Comparison of ENCODE assay signal across 9 cellular contexts in the genomic region with DNA sequence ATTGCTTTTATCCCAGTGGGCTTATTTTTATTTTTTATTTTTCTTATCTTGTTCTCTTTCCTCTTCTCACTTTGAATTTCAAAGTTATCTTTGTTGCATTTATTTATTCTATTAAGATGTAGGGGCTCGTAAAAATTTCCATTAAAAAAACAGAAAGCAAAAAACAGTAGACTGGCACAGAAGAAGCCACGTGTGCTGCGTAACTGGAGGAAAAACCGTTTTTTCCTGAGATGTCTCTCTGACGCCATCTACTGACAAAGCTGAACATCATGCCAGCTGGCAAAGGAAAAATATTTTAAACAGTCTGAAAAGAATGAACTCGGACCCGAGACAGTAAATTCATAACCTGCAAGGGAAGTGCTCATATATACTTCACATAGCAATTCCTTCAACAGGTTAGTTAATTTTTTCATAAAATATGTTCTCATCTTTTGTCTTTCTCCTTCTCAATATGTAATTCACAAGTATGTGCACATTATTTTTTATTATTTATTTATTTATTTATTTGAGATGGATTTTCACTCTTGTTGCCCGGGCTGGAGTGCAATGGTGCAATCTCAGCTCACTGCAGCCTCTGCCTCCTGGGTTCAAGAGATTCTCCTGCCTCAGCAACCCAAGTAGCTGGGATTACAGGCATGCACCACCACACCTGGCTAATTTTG. TPM values are rescaled to one million over a fixed set of nuclear protein-coding genes. Genes with fewer than 3 reads are reported as not detected.
A peak's percentile ranks its signal among the peaks of the same experiment; 100 is the strongest.
DNase-seq lines count a peak whose midpoint lies in the region; ATAC-seq lines count a peak whose summit lies in the region.
"Had no signal": no experiment of that assay in that cellular context is flagged by ENCODE, and none has a peak within 500 bp of the region (broad histone marks: within the 10 kb centered on the region; RNA-seq: fewer than 3 reads in every experiment).

No MANE protein-coding gene starts in this region.

- H3K56ac ChIP-seq in mesendoderm (ENCODE audit: low read length): no peak overlapping the region

- no peak overlapping the region for H2BK120ac ChIP-seq in mesendoderm (ENCODE audit: low read depth, low read length)

- DNase-seq in CD4-positive, CD25-positive, alpha-beta regulatory T cell: peak; percentile 4 to 75 (median 61)
- DNase-seq in NCI-H2081 treated with DMSO at 0.1 percent for 48 hours (lab: John Stamatoyannopoulos, UW) (peak; percentile 57), T-helper 2 cell (peak in 3 of 5 experiments; percentile 5 to 75 (median 31)), mesendoderm (peak; percentile 57), T1000 (lab: John Stamatoyannopoulos, UW) (no peak)
- DNase-seq in effector memory CD8-positive, alpha-beta T cell: peak; percentile 8 to 19 (median 16)

- no peaks in the 10 kb centered on the region for H3K79me1 ChIP-seq in mesendoderm (ENCODE audit: low read length)

- no peaks in the 10 kb centered on the region for H3K36me3 ChIP-seq in CD4-positive, CD25-positive, alpha-beta regulatory T cell (ENCODE audit: control insufficient read depth, insufficient read depth, low read length)
- H3K36me3 ChIP-seq in mesendoderm (ENCODE audit: control insufficient read depth, insufficient read depth, low read length): no peaks in the 10 kb centered on the region

- H3K4ac ChIP-seq in mesendoderm (ENCODE audit: low read depth, low read length): no peak overlapping the region

- no peak overlapping the region for H4K8ac ChIP-seq in mesendoderm (ENCODE audit: low read depth, low read length)

- H3K23ac ChIP-seq in mesendoderm (ENCODE audit: low read length): no peak overlapping the region

- H3K27me3 ChIP-seq in CD4-positive, CD25-positive, alpha-beta regulatory T cell (ENCODE audit: control insufficient read depth, insufficient read depth, low read length): peaks cover 8% of the 10 kb centered on the region
- no peaks in the 10 kb centered on the region for H3K27me3 ChIP-seq in mesendoderm (ENCODE audit: insufficient read depth, low read length, poor library complexity)

- H3K9me3 Mint-ChIP-seq in CD4-positive, CD25-positive, alpha-beta regulatory T cell: no peaks in the 10 kb centered on the region
- no peaks in the 10 kb centered on the region for H3K9me3 Mint-ChIP-seq in effector memory CD8-positive, alpha-beta T cell

- H4K5ac ChIP-seq in mesendoderm (ENCODE audit: low read length): no peak overlapping the region

- H3K4me3 ChIP-seq in CD4-positive, CD25-positive, alpha-beta regulatory T cell (ENCODE audit: low read depth, low read length): peak overlapping the region; percentile 51
- no peak overlapping the region for H3K4me3 ChIP-seq in mesendoderm (ENCODE audit: low read length)

- peak in 1 of 2 donors; percentile 53 for ATAC-seq in CD4-positive, CD25-positive, alpha-beta regulatory T cell (ENCODE audit: low read depth in 2 of 2)
- peak; percentile 60 for ATAC-seq in GM18861 (IDR thresholded peaks at IDR 0.05; ENCODE audit: unreplicated experiment)
- peak; percentile 74 for ATAC-seq in HG03045 (IDR thresholded peaks at IDR 0.05; ENCODE audit: unreplicated experiment)
- peak; percentile 70 for ATAC-seq in effector memory CD8-positive, alpha-beta T cell (replicated peaks)

- H3K36me3 Mint-ChIP-seq in CD4-positive, CD25-positive, alpha-beta regulatory T cell: no peaks in the 10 kb centered on the region
- H3K36me3 Mint-ChIP-seq in effector memory CD8-positive, alpha-beta T cell (ENCODE audit: insufficient read depth): no peaks in the 10 kb centered on the region

- H3K9me3 ChIP-seq in CD4-positive, CD25-positive, alpha-beta regulatory T cell (ENCODE audit: control insufficient read depth in 2 of 2, low read length in 2 of 2): peaks cover 0 to 8% of the 10 kb centered on the region in 2 experiments

- H3K79me2 ChIP-seq in mesendoderm (ENCODE audit: control insufficient read depth, insufficient read depth, low read length): no peaks in the 10 kb centered on the region

- no CpG with 5 or more reads among the region's 8 CpGs for WGBS in mesendoderm (ENCODE audit: extremely low coverage, insufficient coverage, low lambda C conversion rate)

- H3K4me1 ChIP-seq in CD4-positive, CD25-positive, alpha-beta regulatory T cell (ENCODE audit: control insufficient read depth, insufficient read depth, low read length, poor library complexity, severe bottlenecking): no peaks in the 10 kb centered on the region
- H3K4me1 ChIP-seq in mesendoderm (ENCODE audit: control insufficient read depth, low read depth, low read length): no peaks in the 10 kb centered on the region

- H3K4me3 Mint-ChIP-seq in CD4-positive, CD25-positive, alpha-beta regulatory T cell: peak overlapping the region in 3 of 4 donors; percentile 67 to 77 (median 70)
- H3K4me3 Mint-ChIP-seq in effector memory CD8-positive, alpha-beta T cell: peak overlapping the region; percentile 53 to 56

- H2AK5ac ChIP-seq in mesendoderm (ENCODE audit: low read length): no peak overlapping the region

- no peak overlapping the region for H2BK15ac ChIP-seq in mesendoderm (replicated peaks; ENCODE audit: low read depth)

- H3K9ac ChIP-seq in mesendoderm (ENCODE audit: low read length): no peak overlapping the region

- no peak overlapping the region for H2BK5ac ChIP-seq in mesendoderm (ENCODE audit: low read length)

- peaks cover 3 to 5% (median 4%) of the 10 kb centered on the region in 4 donors for H3K4me1 Mint-ChIP-seq in CD4-positive, CD25-positive, alpha-beta regulatory T cell
- H3K4me1 Mint-ChIP-seq in effector memory CD8-positive, alpha-beta T cell (ENCODE audit: low read depth in 2 of 2): peaks cover 2 to 4% of the 10 kb centered on the region in 2 donors

- peaks cover 35% of the 10 kb centered on the region for H3K27me3 Mint-ChIP-seq in CD4-positive, CD25-positive, alpha-beta regulatory T cell
- no peaks in the 10 kb centered on the region for H3K27me3 Mint-ChIP-seq in effector memory CD8-positive, alpha-beta T cell

- H3K27ac ChIP-seq in CD4-positive, CD25-positive, alpha-beta regulatory T cell (ENCODE audit: insufficient read depth, low read length, poor library complexity, severe bottlenecking): no peak overlapping the region
- H3K27ac ChIP-seq in mesendoderm (ENCODE audit: low read depth, low read length): no peak overlapping the region

- H3K27ac Mint-ChIP-seq in CD4-positive, CD25-positive, alpha-beta regulatory T cell: no peak overlapping the region
- H3K27ac Mint-ChIP-seq in effector memory CD8-positive, alpha-beta T cell: peak overlapping the region in 1 of 2 donors; percentile 41

- H3K18ac ChIP-seq in mesendoderm (ENCODE audit: low read length): no peak overlapping the region

- H3K4me2 ChIP-seq in mesendoderm (ENCODE audit: low read length): no peak overlapping the region

RNA-seq across cellular contexts. Expression of a gene that starts 10.5 kb away (rescaled TPM):
- total RNA-seq in CD4-positive, CD25-positive, alpha-beta regulatory T cell: 23.3 TPM
- 10 to 100 TPM; 52.8 to 65.8 (median 58.4) TPM for polyA plus RNA-seq in CD4-positive, CD25-positive, alpha-beta regulatory T cell
- 6.1 TPM for polyA plus RNA-seq in mesendoderm (2013, experiment 1 of 2)
- 6.3 TPM for polyA plus RNA-seq in mesendoderm (2013, experiment 2 of 2)

RNA-seq across cellular contexts. Expression of a gene that starts 59.1 kb away (rescaled TPM):
- total RNA-seq in CD4-positive, CD25-positive, alpha-beta regulatory T cell: not detected
- not detected for polyA plus RNA-seq in CD4-positive, CD25-positive, alpha-beta regulatory T cell
- 0.08 TPM for polyA plus RNA-seq in mesendoderm (2013, experiment 1 of 2)
- polyA plus RNA-seq in mesendoderm (2013, experiment 2 of 2): 0.34 TPM
- total RNA-seq: activated CD8-positive, alpha-beta memory T cell treated with anti-CD3 and anti-CD28 coated beads for 36 hours had no signal
